13 cellular contexts compared by ENCODE assay signal in genomic region chr2:239138610-239139009, GRCh38.
"Had no signal": no experiment of that assay in that cellular context is flagged by ENCODE, and none has a peak within 500 bp of the region (broad histone marks: within the 10 kb centered on the region; RNA-seq: fewer than 3 reads in every experiment).

No MANE protein-coding gene starts in this region.

- ATAC-seq: stimulated activated memory B cell treated with anti-CD40 and anti-IgM and Interleukin-4, amounts not matched to agents 10 μg/mL and 1 μg/mL and 100 μg/mL, for 72 hours had no signal

- DNase-seq: activated CD4-positive, alpha-beta T cell treated with anti-CD3 and anti-CD28 coated beads, Interleukin-2, amount 10 ng/mL, durations not matched to agents 7 days and 5 days; activated CD4-positive, CD25-positive, alpha-beta regulatory T cell; amniotic stem cell; foreskin fibroblast; stimulated activated CD4-positive, alpha-beta T cell treated with anti-CD3 and anti-CD28 coated beads, Interleukin-1b, Interleukin-23, amount 100 ng/mL, for 48 hours had no signal

- H3K9me3 ChIP-seq: esophagus muscularis mucosa had no signal

- H3K27ac Mint-ChIP-seq: activated naive CD4-positive, alpha-beta T cell treated with anti-CD3 and anti-CD28 coated beads, Interleukin-2, amount 50 U/mL, for 24 hours; memory B cell; stimulated activated memory B cell treated with anti-CD40 and anti-IgM and Interleukin-4, amounts not matched to agents 10 μg/mL and 1 μg/mL and 100 μg/mL, for 72 hours; T-helper 1 cell treated with Interleukin-12 subunit alpha and Interleukin-12 subunit beta and Interleukin-4 antibody, amounts not matched to agents 30 μg/mL and 1 μg/mL, for 36 hours; type B pancreatic cell had no signal

- H3K27me3 Mint-ChIP-seq: activated CD4-positive, alpha-beta T cell treated with anti-CD3 and anti-CD28 coated beads, Interleukin-2, amount 10 ng/mL, durations not matched to agents 7 days and 5 days; activated naive CD4-positive, alpha-beta T cell treated with anti-CD3 and anti-CD28 coated beads, Interleukin-2, amount 50 U/mL, for 24 hours; memory B cell; stimulated activated memory B cell treated with anti-CD40 and anti-IgM and Interleukin-4, amounts not matched to agents 10 μg/mL and 1 μg/mL and 100 μg/mL, for 72 hours; type B pancreatic cell had no signal

- H3K27ac ChIP-seq: parathyroid adenoma had no signal

- H3K27me3 ChIP-seq: esophagus muscularis mucosa had no signal

- H3K79me2 ChIP-seq: parathyroid adenoma had no signal

- H3K4me1 ChIP-seq: parathyroid adenoma had no signal

- H3K4me3 ChIP-seq: esophagus muscularis mucosa had no signal

- H3K4me3 Mint-ChIP-seq: activated CD4-positive, alpha-beta T cell treated with anti-CD3 and anti-CD28 coated beads, Interleukin-2, amount 10 ng/mL, durations not matched to agents 7 days and 5 days; activated naive CD4-positive, alpha-beta T cell treated with anti-CD3 and anti-CD28 coated beads, Interleukin-2, amount 50 U/mL, for 24 hours; brain; memory B cell; stimulated activated memory B cell treated with anti-CD40 and anti-IgM and Interleukin-4, amounts not matched to agents 10 μg/mL and 1 μg/mL and 100 μg/mL, for 72 hours; T-helper 1 cell treated with Interleukin-12 subunit alpha and Interleukin-12 subunit beta and Interleukin-4 antibody, amounts not matched to agents 30 μg/mL and 1 μg/mL, for 36 hours; type B pancreatic cell had no signal

- H3K9ac ChIP-seq: parathyroid adenoma had no signal

- H3K9me3 Mint-ChIP-seq: activated CD4-positive, alpha-beta T cell treated with anti-CD3 and anti-CD28 coated beads, Interleukin-2, amount 10 ng/mL, durations not matched to agents 7 days and 5 days; activated naive CD4-positive, alpha-beta T cell treated with anti-CD3 and anti-CD28 coated beads, Interleukin-2, amount 50 U/mL, for 24 hours; brain; type B pancreatic cell had no signal

- H3K4me1 Mint-ChIP-seq: activated CD4-positive, alpha-beta T cell treated with anti-CD3 and anti-CD28 coated beads, Interleukin-2, amount 10 ng/mL, durations not matched to agents 7 days and 5 days; activated naive CD4-positive, alpha-beta T cell treated with anti-CD3 and anti-CD28 coated beads, Interleukin-2, amount 50 U/mL, for 24 hours; brain; memory B cell; stimulated activated memory B cell treated with anti-CD40 and anti-IgM and Interleukin-4, amounts not matched to agents 10 μg/mL and 1 μg/mL and 100 μg/mL, for 72 hours had no signal

- H2AFZ ChIP-seq: parathyroid adenoma had no signal
